12 cellular contexts compared by ENCODE assay signal in the genomic region with DNA sequence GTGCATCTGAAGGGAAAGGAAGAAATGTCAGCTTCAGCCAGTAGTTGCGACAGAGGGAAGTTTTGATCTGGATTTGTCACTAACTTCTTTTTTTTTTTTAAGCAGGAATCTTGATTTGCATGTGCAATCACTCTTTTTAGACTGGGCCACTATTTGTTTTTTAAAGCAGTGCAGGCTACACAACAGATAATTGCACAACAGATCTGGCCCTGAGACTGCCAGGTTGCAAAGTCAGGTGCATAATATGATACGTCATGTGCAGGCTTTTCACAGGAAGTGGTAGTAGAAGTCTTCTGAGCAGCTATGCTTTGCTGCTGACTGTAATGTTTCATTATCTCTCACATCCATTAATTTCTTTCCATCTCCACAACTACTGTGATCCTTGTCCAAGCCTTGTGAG. TPM values are rescaled to one million over a fixed set of nuclear protein-coding genes. Genes with fewer than 3 reads are reported as not detected.
A peak's percentile ranks its signal among the peaks of the same experiment; 100 is the strongest.
DNase-seq lines count a peak whose midpoint lies in the region; ATAC-seq and TF ChIP-seq lines count a peak whose summit lies in the region.
"Had no signal": no experiment of that assay in that cellular context is flagged by ENCODE, and none has a peak within 500 bp of the region (broad histone marks: within the 10 kb centered on the region; RNA-seq: fewer than 3 reads in every experiment).

No MANE protein-coding gene starts in this region.

- no peaks in the 10 kb centered on the region for H3K27me3 Mint-ChIP-seq in activated T-cell treated with anti-CD3 and anti-CD28 coated beads, Interleukin-2, amount 50 U/mL, for 24 hours
- no peaks in the 10 kb centered on the region for H3K27me3 Mint-ChIP-seq in activated naive CD8-positive, alpha-beta T cell treated with anti-CD3 and anti-CD28 coated beads, Interleukin-2, amount 10 ng/mL, durations not matched to agents 7 days and 5 days

- POLR2A ChIA-PET in activated naive CD8-positive, alpha-beta T cell treated with anti-CD3 and anti-CD28 coated beads, Interleukin-2, amount 10 ng/mL, durations not matched to agents 7 days and 5 days (lab: Charles Lee), result interaction anchor here (1.0 kb wide), 1 partner anchor 13 kb away, joined by 5 read pairs; the partner anchor contains the start of gene PFDN4

- H3K9me3 Mint-ChIP-seq in activated T-cell treated with anti-CD3 and anti-CD28 coated beads, Interleukin-2, amount 50 U/mL, for 24 hours, result no peaks in the 10 kb centered on the region
- H3K9me3 Mint-ChIP-seq in activated naive CD8-positive, alpha-beta T cell treated with anti-CD3 and anti-CD28 coated beads, Interleukin-2, amount 10 ng/mL, durations not matched to agents 7 days and 5 days, result no peaks in the 10 kb centered on the region

- ATAC-seq in HG03175 (IDR thresholded peaks at IDR 0.05; ENCODE audit: unreplicated experiment), result peak; percentile 63
- ATAC-seq in activated naive CD8-positive, alpha-beta T cell treated with anti-CD3 and anti-CD28 coated beads, Interleukin-2, amount 10 ng/mL, durations not matched to agents 7 days and 5 days (ENCODE audit: low read depth), result peak; percentile 87

- H3K4me3 Mint-ChIP-seq in activated T-cell treated with anti-CD3 and anti-CD28 coated beads, Interleukin-2, amount 50 U/mL, for 24 hours, result no peak overlapping the region
- peak overlapping the region; percentile 63 for H3K4me3 Mint-ChIP-seq in activated naive CD8-positive, alpha-beta T cell treated with anti-CD3 and anti-CD28 coated beads, Interleukin-2, amount 10 ng/mL, durations not matched to agents 7 days and 5 days

- H3K27me3 ChIP-seq in H7 (ENCODE audit: control insufficient read depth, insufficient read depth, low read length), result no peaks in the 10 kb centered on the region

- DNase-seq in activated T-cell treated with anti-CD3 and anti-CD28 coated beads, Interleukin-2, amount 50 U/mL, for 24 hours, result no peak
- DNase-seq in activated T-cell treated with anti-CD3 and anti-CD28 coated beads for 4 hours (no peak), renal cortical epithelial cell (ENCODE audit: low read depth) (peak; percentile 33), erythroblast (lab: John Stamatoyannopoulos, UW) (no peak), H7 (no peak), EL (no peak)
- no peak for DNase-seq in activated naive CD8-positive, alpha-beta T cell treated with anti-CD3 and anti-CD28 coated beads, Interleukin-2, amount 10 ng/mL, durations not matched to agents 7 days and 5 days
- DNase-seq: KBM-7; stimulated activated CD4-positive, alpha-beta T cell treated with anti-CD3 and anti-CD28 coated beads, Interleukin-12 subunit alpha, Interleukin-12 subunit beta, amount 100 ng/mL, for 4 hours had no signal

- H3K4me1 Mint-ChIP-seq in activated T-cell treated with anti-CD3 and anti-CD28 coated beads, Interleukin-2, amount 50 U/mL, for 24 hours (ENCODE audit: low read depth), result peaks cover 27% of the 10 kb centered on the region
- H3K4me1 Mint-ChIP-seq in activated naive CD8-positive, alpha-beta T cell treated with anti-CD3 and anti-CD28 coated beads, Interleukin-2, amount 10 ng/mL, durations not matched to agents 7 days and 5 days, result peaks cover 17% of the 10 kb centered on the region

- peaks cover 38% of the 10 kb centered on the region for H3K36me3 Mint-ChIP-seq in activated T-cell treated with anti-CD3 and anti-CD28 coated beads, Interleukin-2, amount 50 U/mL, for 24 hours (ENCODE audit: low read depth)
- peaks cover 2% of the 10 kb centered on the region for H3K36me3 Mint-ChIP-seq in activated naive CD8-positive, alpha-beta T cell treated with anti-CD3 and anti-CD28 coated beads, Interleukin-2, amount 10 ng/mL, durations not matched to agents 7 days and 5 days

- no peak overlapping the region for H3K4me3 ChIP-seq in H7 (ENCODE audit: insufficient read depth, low read depth, low read length)
- H3K4me3 ChIP-seq: PC-9 had no signal

- H3K36me3 ChIP-seq in H7 (replicated peaks; ENCODE audit: control insufficient read depth, insufficient read depth, low read length), result peaks cover 2% of the 10 kb centered on the region

- TF ChIP-seq POLR2A in erythroblast (IDR thresholded peaks at IDR 0.05; ENCODE audit: low read length), result no peak

- peak overlapping the region; percentile 87 for H3K27ac Mint-ChIP-seq in activated T-cell treated with anti-CD3 and anti-CD28 coated beads, Interleukin-2, amount 50 U/mL, for 24 hours
- peak overlapping the region; percentile 86 for H3K27ac Mint-ChIP-seq in activated naive CD8-positive, alpha-beta T cell treated with anti-CD3 and anti-CD28 coated beads, Interleukin-2, amount 10 ng/mL, durations not matched to agents 7 days and 5 days

RNA-seq across cellular contexts. Expression of gene PFDN4, which starts 13.5 kb away (rescaled TPM):
- total RNA-seq in activated naive CD8-positive, alpha-beta T cell treated with anti-CD3 and anti-CD28 coated beads, Interleukin-2, amount 10 ng/mL, durations not matched to agents 7 days and 5 days, result 10 to 100 TPM; 16.5 to 18.6 TPM
- total RNA-seq in renal cortical epithelial cell, result 82.6 and 223 TPM in 2 replicates
- total RNA-seq in H7 (2014; rRNA removed; shearing (Covaris generic)), result 64.5 and 111 TPM in 2 replicates

RNA-seq across cellular contexts. Expression of gene CYP24A1, which starts 47.6 kb away (rescaled TPM):
- total RNA-seq in activated naive CD8-positive, alpha-beta T cell treated with anti-CD3 and anti-CD28 coated beads, Interleukin-2, amount 10 ng/mL, durations not matched to agents 7 days and 5 days, result under 1 TPM; 0.40 to 0.58 TPM
- total RNA-seq in renal cortical epithelial cell, result 6.6 and 15.5 TPM in 2 replicates
- 0.03 and 0.74 TPM in 2 replicates for total RNA-seq in H7 (2014; rRNA removed; shearing (Covaris generic))
- total RNA-seq: subcutaneous adipose tissue had no signal
